14 cellular contexts compared by ENCODE assay signal in the genomic region with DNA sequence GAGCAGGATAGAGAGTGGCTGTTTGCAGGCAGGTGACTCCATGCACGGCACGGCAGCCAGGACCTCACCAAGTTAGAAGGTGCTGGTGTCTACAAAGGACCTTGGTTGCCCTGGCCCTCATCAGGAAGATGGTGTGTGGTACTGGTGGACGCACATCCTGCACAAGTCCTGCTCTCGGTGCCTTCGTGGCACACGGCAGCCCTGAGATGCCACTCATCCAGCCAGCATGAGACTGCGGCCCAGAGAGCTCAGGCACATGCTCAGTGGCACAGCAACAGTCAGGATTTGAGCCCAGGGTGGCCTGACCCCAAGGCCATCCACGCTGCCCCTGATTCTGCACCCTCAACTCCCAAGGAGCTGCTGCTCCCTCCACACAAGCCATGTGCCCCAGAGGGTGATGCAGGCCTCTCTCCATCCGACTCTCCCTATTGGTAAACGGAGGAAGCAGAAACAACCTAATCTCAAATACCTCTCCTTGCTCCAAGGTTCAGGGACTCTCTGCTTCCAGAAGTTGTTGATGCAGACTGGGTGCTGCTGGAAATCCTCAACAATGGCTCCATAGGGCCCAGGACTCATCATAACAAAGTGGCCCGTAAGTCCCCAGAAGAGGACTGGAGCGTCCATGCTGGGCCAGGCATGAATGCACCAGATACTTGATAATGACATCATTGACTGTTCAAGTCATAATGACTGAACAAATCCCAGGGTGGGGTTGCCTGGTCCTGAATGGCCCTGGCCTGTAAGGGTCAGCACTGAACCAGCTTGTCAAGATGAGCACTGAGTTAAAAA.
DNase-seq lines count a peak whose midpoint lies in the region; ATAC-seq, FAIRE-seq and TF ChIP-seq lines count a peak whose summit lies in the region.
"Had no signal": no experiment of that assay in that cellular context is flagged by ENCODE, and none has a peak within 500 bp of the region (broad histone marks: within the 10 kb centered on the region; RNA-seq: fewer than 3 reads in every experiment).

No MANE protein-coding gene starts in this region.

- CTCF ChIA-PET in GM12878 (lab: Yijun Ruan, JAX): interaction anchor here (6.5 kb wide), 1 partner anchor 148 kb away, joined by 50 read pairs; no protein-coding TSS in a partner anchor
- CTCF ChIA-PET in activated CD8-positive, alpha-beta T cell treated with anti-CD3 and anti-CD28 coated beads for 36 hours (lab: Charles Lee): no interaction called here

- H3K4me1 ChIP-seq in BLaER1 treated with 17β-estradiol and CSF1 and Interleukin-3, amounts not matched to agents 10 nM and 100 nM: peaks cover 15 to 66% (median 50%) of the 10 kb centered on the region in 10 experiments
- peaks cover 6% of the 10 kb centered on the region for H3K4me1 ChIP-seq in GM12878 (ENCODE audit: control insufficient read depth, insufficient read depth, low read length)
- H3K4me1 ChIP-seq: SJSA1 had no signal

- peaks cover 10% of the 10 kb centered on the region for H3K27me3 Mint-ChIP-seq in stimulated activated memory B cell treated with anti-CD40 and anti-IgM and Interleukin-4, amounts not matched to agents 10 μg/mL and 1 μg/mL and 100 μg/mL, for 72 hours
- H3K27me3 Mint-ChIP-seq in activated CD8-positive, alpha-beta T cell treated with anti-CD3 and anti-CD28 coated beads for 36 hours: peaks cover 1% of the 10 kb centered on the region

- peak overlapping the region; percentile 53 to 96 (median 78) for H3K4me2 ChIP-seq in BLaER1 treated with 17β-estradiol and CSF1 and Interleukin-3, amounts not matched to agents 10 nM and 100 nM
- H3K4me2 ChIP-seq in GM12878 (ENCODE audit: control insufficient read depth, insufficient read depth): no peak overlapping the region

- SMC1A ChIA-PET in GM12878 (lab: Charles Lee; ENCODE audit: uncharacterized antibody, unreplicated experiment): interaction anchor here (0.5 to 1.7 kb wide), 2 partner anchors 9 to 156 kb away, joined by 3 to 4 read pairs; no protein-coding TSS in a partner anchor

- peaks cover 20% of the 10 kb centered on the region for H3K4me1 Mint-ChIP-seq in stimulated activated memory B cell treated with anti-CD40 and anti-IgM and Interleukin-4, amounts not matched to agents 10 μg/mL and 1 μg/mL and 100 μg/mL, for 72 hours
- no peaks in the 10 kb centered on the region for H3K4me1 Mint-ChIP-seq in activated CD8-positive, alpha-beta T cell treated with anti-CD3 and anti-CD28 coated beads for 36 hours (ENCODE audit: low read depth)
- H3K4me1 Mint-ChIP-seq: CD4-positive, CD25-positive, alpha-beta regulatory T cell had no signal

- no peak overlapping the region for H3K4me3 Mint-ChIP-seq in stimulated activated memory B cell treated with anti-CD40 and anti-IgM and Interleukin-4, amounts not matched to agents 10 μg/mL and 1 μg/mL and 100 μg/mL, for 72 hours
- H3K4me3 Mint-ChIP-seq in activated CD8-positive, alpha-beta T cell treated with anti-CD3 and anti-CD28 coated beads for 36 hours: no peak overlapping the region
- H3K4me3 Mint-ChIP-seq: CD4-positive, CD25-positive, alpha-beta regulatory T cell had no signal

- intact Hi-C loops in GM12878 (cut with micrococcal nuclease; ENCODE audit: unreplicated experiment): no loop called here
- intact Hi-C loops in activated CD8-positive, alpha-beta T cell treated with anti-CD3 and anti-CD28 coated beads for 36 hours (cut with micrococcal nuclease): no loop called here

- in situ Hi-C loops in GM12878 (cut with MboI): loop anchor here (10.0 kb wide), 1 partner anchor 296 kb away; no protein-coding TSS in a partner anchor

- H4K20me1 ChIP-seq in BLaER1 treated with 17β-estradiol and CSF1 and Interleukin-3, amounts not matched to agents 10 nM and 100 nM: peaks cover 0 to 68% (median 0%) of the 10 kb centered on the region in 11 experiments; a peak in 5 of 22 replicates
- no peaks in the 10 kb centered on the region for H4K20me1 ChIP-seq in GM12878 (ENCODE audit: control insufficient read depth, insufficient read depth)

- peaks cover 0 to 5% (median 0%) of the 10 kb centered on the region in 11 experiments; a peak in 1 of 22 replicates for H3K36me3 ChIP-seq in BLaER1 treated with 17β-estradiol and CSF1 and Interleukin-3, amounts not matched to agents 10 nM and 100 nM
- H3K36me3 ChIP-seq in GM12878 (ENCODE audit: control insufficient read depth in 2 of 2, insufficient read depth in 2 of 2, low read length in 1 of 2): no peaks in the 10 kb centered on the region
- H3K36me3 ChIP-seq: SJSA1 had no signal

- peak overlapping the region in 7 of 11 experiments; percentile 30 to 65 (median 52); a peak in 12 of 22 replicates for H3K27ac ChIP-seq in BLaER1 treated with 17β-estradiol and CSF1 and Interleukin-3, amounts not matched to agents 10 nM and 100 nM
- H3K27ac ChIP-seq in GM12878 (ENCODE audit: control insufficient read depth, insufficient read depth): no peak overlapping the region
- H3K27ac ChIP-seq: SJSA1 had no signal

- FAIRE-seq in GM12878 (lab: Jason Lieb, UNC): no peak
- FAIRE-seq: A204.1 had no signal

- peak; percentile 24; the same call in 2 of the 3 replicates for ATAC-seq in GM12878
- ATAC-seq in left lobe of liver: no peak
- peak; percentile 44 for ATAC-seq in stimulated activated memory B cell treated with anti-CD40 and anti-IgM and Interleukin-4, amounts not matched to agents 10 μg/mL and 1 μg/mL and 100 μg/mL, for 72 hours
- ATAC-seq in activated CD8-positive, alpha-beta T cell treated with anti-CD3 and anti-CD28 coated beads for 36 hours: no peak
- no peak for ATAC-seq in GM19452 (IDR thresholded peaks at IDR 0.05; ENCODE audit: unreplicated experiment)

- DNase-seq in GM12878 (ENCODE audit: low read depth, low spot score): no peak
- peak; percentile 27 for DNase-seq in left lobe of liver (ENCODE audit: low spot score)
- DNase-seq in COLO668 (lab: John Stamatoyannopoulos, UW; ENCODE audit: unreplicated experiment): no peak
- DNase-seq in activated CD8-positive, alpha-beta T cell treated with anti-CD3 and anti-CD28 coated beads for 36 hours: no peak
- DNase-seq: Calu3; CD4-positive, CD25-positive, alpha-beta regulatory T cell; NCI-H1048; NCI-H510A treated with DMSO at 0.1 percent for 48 hours; NCI-H82 had no signal

- TF ChIP-seq CTCF in GM12878 (IDR thresholded peaks at IDR 0.05 in 2 of 3, conservative IDR thresholded peaks at IDR 0.05 in 1 of 3; ENCODE audit: control insufficient read depth in 2 of 3, extremely low read depth in 1 of 3, insufficient read depth in 1 of 3, low read depth in 3 of 3, low read length in 3 of 3): no peak
- TF ChIP-seq CTCF in activated CD8-positive, alpha-beta T cell treated with anti-CD3 and anti-CD28 coated beads for 36 hours (IDR thresholded peaks at IDR 0.05): no peak

- H3K27me3 ChIP-seq in BLaER1 treated with 17β-estradiol and CSF1 and Interleukin-3, amounts not matched to agents 10 nM and 100 nM: 0 out of 22 replicates have a peak, but pooled peaks cover 0 to 9% (median 0%) of the 10 kb centered on the region in 11 experiments
- H3K27me3 ChIP-seq in GM12878 (replicated peaks in 1 of 2; ENCODE audit: control insufficient read depth in 2 of 2, insufficient read depth in 2 of 2, low read length in 1 of 2): no peaks in the 10 kb centered on the region
- H3K27me3 ChIP-seq: SJSA1 had no signal

- no peak for TF ChIP-seq POLR2A in GM12878 (IDR thresholded peaks at IDR 0.05; ENCODE audit: low read depth, low read length)

- H3K9me3 ChIP-seq in BLaER1 treated with 17β-estradiol and CSF1 and Interleukin-3, amounts not matched to agents 10 nM and 100 nM (replicated peaks in 1 of 11): peaks cover 23 to 33% (median 30%) of the 10 kb centered on the region in 11 experiments
- no peaks in the 10 kb centered on the region; the same call in 1 of the 3 replicates for H3K9me3 ChIP-seq in GM12878 (replicated peaks; ENCODE audit: control insufficient read depth, insufficient read depth, low read length)

- H3K27ac Mint-ChIP-seq in stimulated activated memory B cell treated with anti-CD40 and anti-IgM and Interleukin-4, amounts not matched to agents 10 μg/mL and 1 μg/mL and 100 μg/mL, for 72 hours: peak overlapping the region; percentile 50
- no peak overlapping the region for H3K27ac Mint-ChIP-seq in activated CD8-positive, alpha-beta T cell treated with anti-CD3 and anti-CD28 coated beads for 36 hours
- H3K27ac Mint-ChIP-seq: CD4-positive, CD25-positive, alpha-beta regulatory T cell had no signal

- H3K4me3 ChIP-seq in BLaER1 treated with 17β-estradiol and CSF1 and Interleukin-3, amounts not matched to agents 10 nM and 100 nM: peak overlapping the region in 1 of 10 experiments; percentile 6; a peak in 1 of 20 replicates
- H3K4me3 ChIP-seq in GM12878: no peak overlapping the region
- H3K4me3 ChIP-seq: SJSA1 had no signal

- POLR2A ChIA-PET in GM12878 (lab: Charles Lee): no interaction called here
- POLR2A ChIA-PET in activated CD8-positive, alpha-beta T cell treated with anti-CD3 and anti-CD28 coated beads for 36 hours (lab: Charles Lee): no interaction called here

- H3K79me2 ChIP-seq in GM12878 (ENCODE audit: control insufficient read depth, insufficient read depth, low read length): no peaks in the 10 kb centered on the region

- peaks cover 5% of the 10 kb centered on the region for H3K36me3 Mint-ChIP-seq in stimulated activated memory B cell treated with anti-CD40 and anti-IgM and Interleukin-4, amounts not matched to agents 10 μg/mL and 1 μg/mL and 100 μg/mL, for 72 hours
- no peaks in the 10 kb centered on the region for H3K36me3 Mint-ChIP-seq in activated CD8-positive, alpha-beta T cell treated with anti-CD3 and anti-CD28 coated beads for 36 hours (ENCODE audit: low read depth)
- H3K36me3 Mint-ChIP-seq: CD4-positive, CD25-positive, alpha-beta regulatory T cell had no signal

- RAD21 ChIA-PET in GM12878 (lab: Charles Lee; ENCODE audit: unreplicated experiment): no interaction called here

- TF ChIP-seq RAD21 in GM12878 (IDR thresholded peaks at IDR 0.05; ENCODE audit: insufficient read depth, low read depth, low read length): no peak

- H3K9ac ChIP-seq in BLaER1 treated with 17β-estradiol and CSF1 and Interleukin-3, amounts not matched to agents 10 nM and 100 nM: peak overlapping the region in 4 of 11 experiments; percentile 3 to 32 (median 25); a peak in 3 of 22 replicates
- H3K9ac ChIP-seq in GM12878 (ENCODE audit: control insufficient read depth, insufficient read depth, low read length): no peak overlapping the region

- TF ChIP-seq EP300 in GM12878 (IDR thresholded peaks at IDR 0.05; ENCODE audit: borderline replicate concordance in 1 of 2, control insufficient read depth in 1 of 2, low read depth in 2 of 2, low read length in 2 of 2): no peak

- WGBS in GM12878 (ENCODE audit: insufficient coverage, insufficient replicate concordance, low lambda C conversion rate, missing lambda C conversion rate): 46% methylated on average over 11 of the region's 12 CpGs

- peaks cover 9% of the 10 kb centered on the region for H3K9me3 Mint-ChIP-seq in stimulated activated memory B cell treated with anti-CD40 and anti-IgM and Interleukin-4, amounts not matched to agents 10 μg/mL and 1 μg/mL and 100 μg/mL, for 72 hours
- peaks cover 10% of the 10 kb centered on the region for H3K9me3 Mint-ChIP-seq in activated CD8-positive, alpha-beta T cell treated with anti-CD3 and anti-CD28 coated beads for 36 hours

- BruUV-seq in GM12878 (replicated peaks; lab: Mats Ljungman, UMichigan): no TSS peak

- H2AFZ ChIP-seq in GM12878 (ENCODE audit: control insufficient read depth, low read depth, low read length): no peak overlapping the region

TF ChIP-seq in GM12878, 131 proteins besides CTCF, POLR2A, EP300 and RAD21 (continues in another document):
- TF ChIP-seq HDAC2 (IDR thresholded peaks at IDR 0.05) (no peak), CBX5 (IDR thresholded peaks at IDR 0.05; ENCODE audit: low read depth) (no peak)

Comparison
In these comparisons a context has a peak if more than half of its experiments do, and no peak if none do; other contexts are left out.
1. ATAC-seq: peak in GM12878 (single experiment) and stimulated activated memory B cell treated with anti-CD40 and anti-IgM and Interleukin-4, amounts not matched to agents 10 μg/mL and 1 μg/mL and 100 μg/mL, for 72 hours (single experiment); none in left lobe of liver (single experiment), activated CD8-positive, alpha-beta T cell treated with anti-CD3 and anti-CD28 coated beads for 36 hours (single experiment) and GM19452 (single experiment).